ENCODE assay signal across 1 cellular context in genomic region chr11:61332266-61332822, GRCh38.
TF ChIP-seq lines count a peak whose summit lies in the region.

No MANE protein-coding gene starts in this region.

TF ChIP-seq in liver, 16 proteins besides CTCF, POLR2A, EP300 and RAD21 (continued from another document):
- no peak for TF ChIP-seq REST (IDR thresholded peaks at IDR 0.05)
- TF ChIP-seq ZBTB33 (IDR thresholded peaks at IDR 0.05), result no peak
